Comparison of ENCODE assay signal across 9 cellular contexts in genomic region chr3:5197470-5198312, GRCh38. TPM values are rescaled to one million over a fixed set of nuclear protein-coding genes. Genes with fewer than 3 reads are reported as not detected.
DNase-seq lines count a peak whose midpoint lies in the region; ATAC-seq and TF ChIP-seq lines count a peak whose summit lies in the region.
"Had no signal": no experiment of that assay in that cellular context is flagged by ENCODE, and none has a peak within 500 bp of the region (broad histone marks: within the 10 kb centered on the region; RNA-seq: fewer than 3 reads in every experiment).

No MANE protein-coding gene starts in this region.

- no peaks in the 10 kb centered on the region for H3K9me3 ChIP-seq in endodermal cell (ENCODE audit: control insufficient read depth, low read length)
- H3K9me3 ChIP-seq: heart left ventricle had no signal

- peaks cover 25% of the 10 kb centered on the region for H3K4me1 Mint-ChIP-seq in endodermal cell

- peak; percentile 72 for ATAC-seq in GM18868 (IDR thresholded peaks at IDR 0.05; ENCODE audit: unreplicated experiment)
- peak; percentile 74 for ATAC-seq in HG03045 (IDR thresholded peaks at IDR 0.05; ENCODE audit: unreplicated experiment)

- peak overlapping the region; percentile 83 for H3K27ac Mint-ChIP-seq in endodermal cell

- peak; percentile 72 for DNase-seq in SIG-M5 (lab: John Stamatoyannopoulos, UW)
- no peak for DNase-seq in endodermal cell
- peak; percentile 40 to 56 for DNase-seq in stimulated activated CD4-positive, alpha-beta T cell treated with anti-CD3 and anti-CD28 coated beads, Interleukin-2, amount 100 ng/mL, for 24 hours
- DNase-seq in OCI-M2 (lab: John Stamatoyannopoulos, UW; ENCODE audit: unreplicated experiment) = no peak
- no peak for DNase-seq in NCI-H345 treated with DMSO at 0.1 percent for 48 hours (lab: John Stamatoyannopoulos, UW; ENCODE audit: unreplicated experiment)
- DNase-seq: heart left ventricle had no signal

- H3K36me3 Mint-ChIP-seq in endodermal cell (ENCODE audit: low read depth) = peaks cover 57% of the 10 kb centered on the region

- H3K27me3 ChIP-seq in endodermal cell (ENCODE audit: control insufficient read depth, insufficient read depth, low read length, poor library complexity, severe bottlenecking) = no peaks in the 10 kb centered on the region
- H3K27me3 ChIP-seq: heart left ventricle had no signal

- H3K36me3 ChIP-seq in endodermal cell (ENCODE audit: control insufficient read depth, insufficient read depth, low read length) = peaks cover 53% of the 10 kb centered on the region

- 0 out of 2 replicates have a peak overlapping the region, but pooled peaks have one; percentile 22 for H3K27ac ChIP-seq in 22Rv1
- H3K27ac ChIP-seq in endodermal cell (ENCODE audit: low read depth, low read length) = peak overlapping the region; percentile 38

- 93 to 98% methylated on average over 8 of the region's 8 CpGs for WGBS in endodermal cell (ENCODE audit: insufficient coverage in 1 of 2, insufficient read length in 1 of 2), 2 experiments

- no peak overlapping the region for H3K9ac ChIP-seq in endodermal cell (ENCODE audit: extremely low read depth, low read length, poor library complexity, severe bottlenecking)

- H3K4me1 ChIP-seq in endodermal cell (ENCODE audit: control insufficient read depth, insufficient read depth, low read length) = no peaks in the 10 kb centered on the region

- H3K4me3 ChIP-seq in endodermal cell (ENCODE audit: low read length) = no peak overlapping the region
- H3K4me3 ChIP-seq: heart left ventricle had no signal

- no peaks in the 10 kb centered on the region for H3K9me3 Mint-ChIP-seq in endodermal cell

- H3K4me3 Mint-ChIP-seq in endodermal cell = no peak overlapping the region

- no peaks in the 10 kb centered on the region for H3K27me3 Mint-ChIP-seq in endodermal cell (ENCODE audit: insufficient read depth)

- TF ChIP-seq CTCF in 22Rv1 (IDR thresholded peaks at IDR 0.05) (no peak), endodermal cell (conservative IDR thresholded peaks at IDR 0.05) (no peak)

RNA-seq across cellular contexts. Expression of gene EDEM1, which starts 10.2 kb away (rescaled TPM):
- total RNA-seq in endodermal cell = 10 to 100 TPM; 24.5 to 28.1 TPM
- polyA plus RNA-seq in endodermal cell (2013, experiment 1 of 2) = 10.5 TPM
- 11.2 TPM for polyA plus RNA-seq in endodermal cell (2013, experiment 2 of 2)

Comparison
In these comparisons a context has a peak if more than half of its experiments do, and no peak if none do; other contexts are left out.
1. DNase-seq: peak in SIG-M5 (single experiment) and stimulated activated CD4-positive, alpha-beta T cell treated with anti-CD3 and anti-CD28 coated beads, Interleukin-2, amount 100 ng/mL, for 24 hours (2 of 2); none in endodermal cell (single experiment), OCI-M2 (single experiment) and NCI-H345 treated with DMSO at 0.1 percent for 48 hours (single experiment).